In the genomic region with DNA sequence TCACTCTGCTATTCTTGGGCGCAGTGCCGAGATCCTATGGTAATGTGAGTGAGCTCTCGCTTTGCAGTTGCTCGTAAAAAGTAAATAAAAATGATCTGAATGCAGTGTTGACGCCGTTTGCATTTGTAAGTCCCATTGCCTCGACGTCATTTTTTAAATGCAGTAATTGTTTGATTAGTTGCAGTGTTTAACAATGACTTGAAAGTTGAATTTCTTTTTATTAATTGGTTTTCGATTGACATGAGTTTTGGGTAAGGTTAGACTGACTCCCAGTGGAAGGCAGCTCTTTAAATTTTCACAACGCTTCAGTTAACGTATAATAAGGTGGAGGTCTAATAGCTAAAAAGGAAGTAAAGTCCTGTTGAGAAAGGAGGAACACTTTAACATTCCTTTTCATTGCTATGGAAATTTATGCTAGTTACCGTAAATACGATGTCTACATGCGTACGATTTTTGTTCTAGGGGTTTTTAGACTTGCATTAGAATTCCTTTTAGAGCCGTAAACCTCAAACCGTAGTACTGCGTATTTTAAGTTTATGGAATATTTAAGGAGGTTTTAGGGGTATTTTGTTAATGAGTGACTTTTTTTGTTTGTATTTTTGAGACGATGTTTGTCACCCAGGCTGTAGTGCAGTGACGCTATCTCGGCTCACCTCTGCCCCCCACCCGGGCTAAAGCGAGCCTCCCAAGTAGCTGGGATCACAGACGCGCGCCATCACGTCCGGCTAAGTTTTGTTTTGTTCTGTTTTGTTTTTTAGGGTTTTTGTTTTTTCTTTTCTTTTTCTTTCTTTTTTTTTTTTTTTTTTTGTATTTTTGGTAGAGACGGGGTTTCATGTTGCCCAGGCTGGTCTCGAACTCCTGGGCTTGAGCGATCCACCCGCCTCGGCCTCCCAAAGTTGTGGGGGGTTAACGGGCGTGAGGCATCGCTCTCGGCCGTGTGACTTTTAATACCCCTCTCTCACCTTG, we compare ENCODE assay signal across 8 cellular contexts. TPM values are rescaled to one million over a fixed set of nuclear protein-coding genes. Genes with fewer than 3 reads are reported as not detected.
DNase-seq lines count a peak whose midpoint lies in the region; ATAC-seq and TF ChIP-seq lines count a peak whose summit lies in the region.

No MANE protein-coding gene starts in this region.

- TF ChIP-seq CTCF in AG04449 (IDR thresholded peaks at IDR 0.05; ENCODE audit: insufficient read depth, low read length, missing control alignments): no peak
- TF ChIP-seq CTCF in vagina (IDR thresholded peaks at IDR 0.05): no peak

- POLR2A ChIA-PET in AG04449 (lab: Yijun Ruan, JAX): interaction anchor here (0.6 to 3.3 kb wide), 7 partner anchors 10 to 158 kb away, joined by 3 to 21 read pairs (median 4); no protein-coding TSS in a partner anchor

- intact Hi-C loops in vagina (cut with DNase I): no loop called here

- no peak for ATAC-seq in HG03457 (IDR thresholded peaks at IDR 0.05; ENCODE audit: unreplicated experiment)

- DNase-seq in AG04449 (ENCODE audit: low read depth, low spot score) (no peak), HCEC 1CT (peak; percentile 23), T-helper 22 cell (ENCODE audit: low read depth) (peak; percentile 44), vagina (ENCODE audit: extremely low spot score in 2 of 2) (no peak), putamen (ENCODE audit: low spot score) (no peak)

- peaks cover 28 to 29% of the 10 kb centered on the region in 2 donors for H3K4me1 ChIP-seq in duodenal mucosa (ENCODE audit: control insufficient read depth in 1 of 2, insufficient read depth in 2 of 2, low read length in 2 of 2)
- peaks cover 10 to 44% of the 10 kb centered on the region in 2 donors for H3K4me1 ChIP-seq in muscle layer of duodenum (ENCODE audit: control insufficient read depth in 1 of 2, insufficient read depth in 2 of 2, low read length in 2 of 2)
- H3K4me1 ChIP-seq in vagina: peaks cover 53% of the 10 kb centered on the region

- H3K27ac ChIP-seq in duodenal mucosa (ENCODE audit: low read depth, low read length) (peak overlapping the region; percentile 100), muscle layer of duodenum (ENCODE audit: low read length) (peak overlapping the region; percentile 99), vagina (peak overlapping the region; percentile 99)

- no peak for TF ChIP-seq POLR2A in vagina (IDR thresholded peaks at IDR 0.05)

- H3K9ac ChIP-seq in duodenal mucosa (ENCODE audit: low read depth in 1 of 2, low read length in 2 of 2): peak overlapping the region; percentile 96 to 100

- H3K9me3 ChIP-seq in duodenal mucosa (ENCODE audit: control insufficient read depth in 1 of 2, low read length in 2 of 2): no peaks in the 10 kb centered on the region
- no peaks in the 10 kb centered on the region for H3K9me3 ChIP-seq in muscle layer of duodenum (ENCODE audit: control insufficient read depth in 1 of 2, low read length in 2 of 2)
- H3K9me3 ChIP-seq in vagina: no peaks in the 10 kb centered on the region

- CTCF ChIA-PET in AG04449 (lab: Yijun Ruan, JAX): interaction anchor here (0.6 to 2.5 kb wide), 11 partner anchors 9 to 1673 kb away, joined by 3 to 11 read pairs (median 5); partner anchors contain the start of gene ADAMTS7

- H3K36me3 ChIP-seq in duodenal mucosa (ENCODE audit: control insufficient read depth in 1 of 2, insufficient read depth in 2 of 2, low read length in 2 of 2) (no peaks in the 10 kb centered on the region), muscle layer of duodenum (ENCODE audit: control insufficient read depth in 1 of 2, insufficient read depth in 2 of 2, low read length in 2 of 2) (peaks cover 0 to 12% of the 10 kb centered on the region in 2 donors), vagina (no peaks in the 10 kb centered on the region)

- H3K4me3 ChIP-seq in AG04449 (ENCODE audit: low read depth, low read length) (peak overlapping the region; percentile 97), duodenal mucosa (ENCODE audit: low read depth in 1 of 2, low read length in 2 of 2) (peak overlapping the region; percentile 89 to 94), muscle layer of duodenum (ENCODE audit: low read depth in 1 of 2, low read length in 2 of 2) (peak overlapping the region; percentile 95 to 99), vagina (peak overlapping the region; percentile 76 to 80)

- H3K27me3 ChIP-seq in duodenal mucosa (ENCODE audit: control insufficient read depth in 1 of 2, insufficient read depth in 2 of 2, low read length in 2 of 2) (no peaks in the 10 kb centered on the region), muscle layer of duodenum (ENCODE audit: low read depth, low read length) (no peaks in the 10 kb centered on the region), vagina (no peaks in the 10 kb centered on the region)

RNA-seq across cellular contexts. Expression of gene MORF4L1, which starts 1.4 kb away (rescaled TPM):
- total RNA-seq in vagina: 170 TPM

Comparison
In these comparisons a context has a peak if more than half of its experiments do, and no peak if none do; other contexts are left out.
1. DNase-seq: peak in HCEC 1CT (single experiment) and T-helper 22 cell (single experiment); none in AG04449 (single experiment), vagina (0 of 2) and putamen (single experiment).
2. Peak in every context shown above with its lines, with median percentiles within 50 percentile points of each other: H3K4me3 ChIP-seq and H3K27ac ChIP-seq.